ENCODE assay signal across 13 cellular contexts in genomic region chr14:30608533-30609006, GRCh38. TPM values are rescaled to one million over a fixed set of nuclear protein-coding genes. Genes with fewer than 3 reads are reported as not detected.
DNase-seq lines count a peak whose midpoint lies in the region; ATAC-seq, FAIRE-seq and TF ChIP-seq lines count a peak whose summit lies in the region.
"Had no signal": no experiment of that assay in that cellular context is flagged by ENCODE, and none has a peak within 500 bp of the region (broad histone marks: within the 10 kb centered on the region; RNA-seq: fewer than 3 reads in every experiment).

No MANE protein-coding gene starts in this region.

- H3K27ac ChIP-seq in A673 (ENCODE audit: low read depth, low read length, poor library complexity, severe bottlenecking) (no peak overlapping the region), esophagus squamous epithelium (no peak overlapping the region)

- DNase-seq in A673 (ENCODE audit: low spot score) (peak; percentile 23), HEK293T (ENCODE audit: extremely low spot score) (no peak), amniotic epithelial cell (ENCODE audit: low read depth) (peak; percentile 53), GM10266 (ENCODE audit: extremely low spot score) (no peak), foreskin melanocyte (no peak), esophagus squamous epithelium (lab: John Stamatoyannopoulos, UW) (no peak)
- DNase-seq: activated naive CD4-positive, alpha-beta T cell treated with Interleukin-2 at 50 U/mL for 16 hours; CD4-positive, alpha-beta memory T cell; natural killer cell; NCI-H748 treated with DMSO at 0.1 percent for 48 hours; stimulated activated CD4-positive, alpha-beta T cell treated with anti-CD3 and anti-CD28 coated beads, Interleukin-4, amount 100 ng/mL, for 4 hours had no signal

- no peak for ATAC-seq in GM19023 (IDR thresholded peaks at IDR 0.05; ENCODE audit: unreplicated experiment)
- ATAC-seq: natural killer cell had no signal

- 46 to 55% methylated on average over 5 of the region's 5 CpGs for WGBS in esophagus squamous epithelium, 2 donors

- no peak overlapping the region for H3K4me3 ChIP-seq in A673 (ENCODE audit: low read depth, low read length, poor library complexity, severe bottlenecking)
- no peak overlapping the region for H3K4me3 ChIP-seq in esophagus squamous epithelium

- FAIRE-seq in islet of Langerhans (lab: Jason Lieb, UNC), result peak; percentile 85

- H3K4me1 ChIP-seq in A673 (ENCODE audit: insufficient read depth, low read length, poor library complexity, severe bottlenecking) (no peaks in the 10 kb centered on the region), esophagus squamous epithelium (peaks cover 0 to 13% (median 6%) of the 10 kb centered on the region in 3 donors)

- TF ChIP-seq CTCF in A673 (conservative IDR thresholded peaks at IDR 0.05; ENCODE audit: low read depth, low read length) (no peak), GM10266 (IDR thresholded peaks at IDR 0.05; ENCODE audit: control insufficient read depth, insufficient read depth, low read depth, missing control alignments) (no peak), esophagus squamous epithelium (IDR thresholded peaks at IDR 0.05) (no peak)

- H3K27me3 ChIP-seq in A673 (replicated peaks; ENCODE audit: insufficient read depth, low read depth, low read length, poor library complexity) (no peaks in the 10 kb centered on the region), esophagus squamous epithelium (no peaks in the 10 kb centered on the region)

- intact Hi-C loops in A673 (cut with micrococcal nuclease; ENCODE audit: unreplicated experiment) (no loop called here), esophagus squamous epithelium (cut with DNase I) (no loop called here)

- H3K36me3 ChIP-seq in A673 (ENCODE audit: insufficient read depth, low read length, poor library complexity, severe bottlenecking), result peaks cover 30% of the 10 kb centered on the region
- H3K36me3 ChIP-seq in esophagus squamous epithelium, result peaks cover 0 to 50% (median 0%) of the 10 kb centered on the region in 3 donors

- BruUV-seq in A673 (replicated peaks; lab: Mats Ljungman, UMichigan), result no TSS peak

- CTCF ChIA-PET in A673 (lab: Charles Lee), result no interaction called here
- CTCF ChIA-PET in HEK293T (lab: Yijun Ruan, JAX), result interaction anchor here (0.6 to 0.7 kb wide), 2 partner anchors 14 to 1556 kb away, joined by 3 read pairs; no protein-coding TSS in a partner anchor

- POLR2A ChIA-PET in A673 (lab: Charles Lee; ENCODE audit: low non-redundant PET), result no interaction called here
- POLR2A ChIA-PET in HEK293T (lab: Yijun Ruan, JAX), result interaction anchor here (1.9 kb wide), 1 partner anchor 14 kb away, joined by 7 read pairs; the partner anchor contains the start of gene SCFD1

- H3K9me3 ChIP-seq in A673 (ENCODE audit: low read depth, low read length, poor library complexity, severe bottlenecking) (no peaks in the 10 kb centered on the region), esophagus squamous epithelium (no peaks in the 10 kb centered on the region)

- TF ChIP-seq POLR2A in esophagus squamous epithelium (IDR thresholded peaks at IDR 0.05), result no peak

TF ChIP-seq in HEK293T, 16 proteins besides CTCF, POLR2A, EP300 and RAD21:
- TF ChIP-seq FOXK2 (IDR thresholded peaks at IDR 0.05) (no peak), PKNOX1 (IDR thresholded peaks at IDR 0.05) (peak; percentile 84)
TF ChIP-seq in HEK293T: peak in this region for 1.

RNA-seq across cellular contexts. Expression of gene SCFD1, which starts 13.5 kb away (rescaled TPM):
- total RNA-seq in A673 (2021) (53.1 and 61.9 TPM in 2 replicates), esophagus squamous epithelium (10 to 100 TPM; 50.4 to 82.1 (median 52.6) TPM)

RNA-seq across cellular contexts. Expression of gene G2E3, which starts 49.6 kb away (rescaled TPM):
- total RNA-seq in A673 (2021), result 51.0 and 51.5 TPM in 2 replicates
- total RNA-seq in esophagus squamous epithelium, result 10 to 100 TPM in 3 of 4 donors, 1 to 10 TPM in 1; 4.1 to 15.6 (median 11.7) TPM

Comparison
In these comparisons a context has a peak if more than half of its experiments do, and no peak if none do; other contexts are left out.
1. DNase-seq: peak in A673 (single experiment) and amniotic epithelial cell (single experiment); none in HEK293T (single experiment), GM10266 (single experiment), foreskin melanocyte (single experiment) and esophagus squamous epithelium (single experiment).